Comparison of ENCODE assay signal across 10 cellular contexts in the genomic region with DNA sequence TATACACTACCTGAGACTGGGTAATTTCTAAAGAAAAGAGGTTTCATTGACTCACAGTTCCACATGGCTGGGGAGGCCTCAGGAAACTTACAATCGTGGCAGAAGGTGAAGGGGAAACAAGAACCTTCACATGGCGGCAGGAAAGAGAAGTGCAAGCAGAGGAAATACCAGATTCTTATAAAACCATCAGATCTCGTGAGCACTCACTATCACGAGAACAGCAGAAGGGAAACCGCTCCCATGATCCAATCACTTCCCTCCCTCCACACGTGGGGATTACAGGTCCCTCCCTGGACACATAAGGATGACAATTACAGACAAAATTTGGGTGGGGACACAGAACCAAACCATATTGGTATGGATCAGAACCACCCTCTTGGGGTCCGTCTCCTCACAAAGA.
"Had no signal": no experiment of that assay in that cellular context is flagged by ENCODE, and none has a peak within 500 bp of the region (broad histone marks: within the 10 kb centered on the region; RNA-seq: fewer than 3 reads in every experiment).

No MANE protein-coding gene starts in this region.

- H3K9me3 Mint-ChIP-seq: activated CD4-positive, alpha-beta memory T cell treated with anti-CD3 and anti-CD28 coated beads, Interleukin-2, amount 10 ng/mL, durations not matched to agents 7 days and 5 days; activated T-helper 1 cell treated with anti-CD3 and anti-CD28 coated beads, Interleukin-12 subunit alpha, Interleukin-12 subunit beta, Interleukin-2, Interleukin-4 antibody, amounts not matched to agents 30 ng/mL and 10 ng/mL and 1 ng/mL, durations not matched to agents 14 hours and 24 hours and 36 hours; immature natural killer cell; nephron; stimulated activated naive CD8-positive, alpha-beta T cell treated with anti-CD3 and anti-CD28 coated beads, Interleukin-15, amount 100 ng/mL, for 72 hours had no signal

- ATAC-seq: stimulated activated naive CD8-positive, alpha-beta T cell treated with anti-CD3 and anti-CD28 coated beads, Interleukin-15, amount 100 ng/mL, for 72 hours had no signal

- H3K4me3 Mint-ChIP-seq: activated CD4-positive, alpha-beta memory T cell treated with anti-CD3 and anti-CD28 coated beads, Interleukin-2, amount 10 ng/mL, durations not matched to agents 7 days and 5 days; activated T-helper 1 cell treated with anti-CD3 and anti-CD28 coated beads, Interleukin-12 subunit alpha, Interleukin-12 subunit beta, Interleukin-2, Interleukin-4 antibody, amounts not matched to agents 30 ng/mL and 10 ng/mL and 1 ng/mL, durations not matched to agents 14 hours and 24 hours and 36 hours; immature natural killer cell; nephron; stimulated activated naive CD8-positive, alpha-beta T cell treated with anti-CD3 and anti-CD28 coated beads, Interleukin-15, amount 100 ng/mL, for 72 hours had no signal

- H3K4me1 Mint-ChIP-seq: immature natural killer cell; stimulated activated naive CD8-positive, alpha-beta T cell treated with anti-CD3 and anti-CD28 coated beads, Interleukin-15, amount 100 ng/mL, for 72 hours had no signal

- H3K36me3 Mint-ChIP-seq: immature natural killer cell had no signal

- H3K27me3 Mint-ChIP-seq: stimulated activated naive CD8-positive, alpha-beta T cell treated with anti-CD3 and anti-CD28 coated beads, Interleukin-15, amount 100 ng/mL, for 72 hours had no signal

- H3K27ac Mint-ChIP-seq: activated CD4-positive, alpha-beta memory T cell treated with anti-CD3 and anti-CD28 coated beads, Interleukin-2, amount 10 ng/mL, durations not matched to agents 7 days and 5 days; activated T-helper 1 cell treated with anti-CD3 and anti-CD28 coated beads, Interleukin-12 subunit alpha, Interleukin-12 subunit beta, Interleukin-2, Interleukin-4 antibody, amounts not matched to agents 30 ng/mL and 10 ng/mL and 1 ng/mL, durations not matched to agents 14 hours and 24 hours and 36 hours; immature natural killer cell; nephron; stimulated activated naive CD8-positive, alpha-beta T cell treated with anti-CD3 and anti-CD28 coated beads, Interleukin-15, amount 100 ng/mL, for 72 hours had no signal

- H3K27ac ChIP-seq: dorsolateral prefrontal cortex, testis had no signal

- DNase-seq: activated CD4-positive, alpha-beta memory T cell treated with anti-CD3 and anti-CD28 coated beads, Interleukin-2, amount 10 ng/mL, durations not matched to agents 7 days and 5 days; activated CD4-positive, alpha-beta T cell treated with anti-CD3 and anti-CD28 coated beads for 1 hour; activated naive CD4-positive, alpha-beta T cell; dorsolateral prefrontal cortex; immature natural killer cell; stimulated activated CD4-positive, alpha-beta T cell treated with anti-CD3 and anti-CD28 coated beads, Interleukin-4, amount 100 ng/mL, for 4 hours; stimulated activated naive CD8-positive, alpha-beta T cell treated with anti-CD3 and anti-CD28 coated beads, Interleukin-15, amount 100 ng/mL, for 72 hours; testis had no signal
